Comparison of ENCODE assay signal across 24 cellular contexts in the genomic region with DNA sequence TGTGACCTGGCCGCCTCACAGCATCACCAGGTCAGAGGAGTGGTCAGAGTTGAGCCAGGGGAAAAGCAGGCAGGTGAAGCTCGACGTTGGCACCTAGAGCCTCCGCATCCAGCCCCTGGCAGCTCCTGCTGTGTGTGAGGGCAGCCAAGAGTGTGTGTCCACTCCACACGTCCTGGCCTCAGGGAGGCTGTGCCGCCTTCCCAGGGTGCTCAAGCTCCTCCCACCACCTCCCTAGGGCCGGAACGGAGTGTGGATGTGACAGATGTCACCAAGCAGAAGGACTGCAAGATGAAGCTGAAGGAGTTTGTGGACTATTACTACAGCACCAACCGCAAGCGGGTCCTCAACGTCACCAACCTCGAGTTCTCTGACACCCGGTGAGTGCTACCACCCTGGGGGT.
DNase-seq lines count a peak whose midpoint lies in the region; ATAC-seq and TF ChIP-seq lines count a peak whose summit lies in the region.
"Had no signal": no experiment of that assay in that cellular context is flagged by ENCODE, and none has a peak within 500 bp of the region (broad histone marks: within the 10 kb centered on the region; RNA-seq: fewer than 3 reads in every experiment).

No MANE protein-coding gene starts in this region.

- H3K27ac ChIP-seq in RWPE2 (ENCODE audit: poor library complexity, severe bottlenecking) (no peak overlapping the region), sigmoid colon (no peak overlapping the region)
- H3K27ac ChIP-seq: ascending aorta, epithelial cell of prostate, left lung, neutrophil, skin epidermis, vagina had no signal

- H3K36me3 ChIP-seq in RWPE2 (ENCODE audit: low read depth): peaks cover 17% of the 10 kb centered on the region
- peaks cover 25 to 94% (median 39%) of the 10 kb centered on the region in 4 donors for H3K36me3 ChIP-seq in sigmoid colon

- H3K9me3 ChIP-seq in RWPE2 (ENCODE audit: severe bottlenecking) (no peaks in the 10 kb centered on the region), sigmoid colon (no peaks in the 10 kb centered on the region)
- H3K9me3 ChIP-seq: ascending aorta, Caco-2, left lung, neutrophil, vagina had no signal

- no peak for TF ChIP-seq POLR2A in sigmoid colon (IDR thresholded peaks at IDR 0.05)

- H3K27me3 ChIP-seq in RWPE2 (ENCODE audit: insufficient read depth, poor library complexity, severe bottlenecking) (no peaks in the 10 kb centered on the region), sigmoid colon (no peaks in the 10 kb centered on the region)
- H3K27me3 ChIP-seq: ascending aorta, left lung, neutrophil, vagina had no signal

- WGBS in sigmoid colon, 2 donors: 95 to 97% methylated on average over 13 of the region's 13 CpGs

- TF ChIP-seq CTCF in RWPE2 (IDR thresholded peaks at IDR 0.05; ENCODE audit: poor library complexity, severe bottlenecking) (no peak), sigmoid colon (IDR thresholded peaks at IDR 0.05) (no peak)

- DNase-seq in activated T-cell treated with anti-CD3 and anti-CD28 coated beads, Interleukin-2, amount 50 U/mL, for 1 hour: peak; percentile 8
- no peak for DNase-seq in activated T-cell treated with anti-CD3 and anti-CD28 coated beads for 4 hours
- peak; percentile 49 for DNase-seq in RWPE2 (ENCODE audit: low spot score)
- DNase-seq in islet precursor cell: peak; percentile 23
- DNase-seq in sigmoid colon: peak; percentile 53
- DNase-seq in OCI-M1 (lab: John Stamatoyannopoulos, UW): no peak
- DNase-seq in DMS114 treated with DMSO at 0.1 percent for 48 hours (lab: John Stamatoyannopoulos, UW; ENCODE audit: unreplicated experiment): no peak
- no peak for DNase-seq in RPMI8226
- DNase-seq: activated CD4-positive, alpha-beta T cell treated with anti-CD3 and anti-CD28 coated beads for 4 hours; activated naive CD8-positive, alpha-beta T cell treated with anti-CD3 and anti-CD28 coated beads for 36 hours; DMS79 treated with DMSO at 0.1 percent for 48 hours; effector CD8-positive, alpha-beta T cell; GF-D8; NCI-H82; stimulated activated naive CD4-positive, alpha-beta T cell treated with Interleukin-2 at 50 U/mL for 16 hours; SW 1271 had no signal

- H3K4me3 ChIP-seq in RWPE2 (ENCODE audit: severe bottlenecking) (no peak overlapping the region), sigmoid colon (no peak overlapping the region)
- H3K4me3 ChIP-seq: ascending aorta, GM23338, left lung, skin epidermis, vagina had no signal

- ATAC-seq in RWPE2 (ENCODE audit: low read depth): no peak
- ATAC-seq: GM23338, left lung had no signal

- intact Hi-C loops in sigmoid colon (cut with DNase I): no loop called here

- H3K4me1 ChIP-seq in RWPE2 (ENCODE audit: insufficient read depth, poor library complexity, severe bottlenecking) (no peaks in the 10 kb centered on the region), sigmoid colon (peaks cover 0 to 1% (median under 1%) of the 10 kb centered on the region in 4 donors)
- H3K4me1 ChIP-seq: ascending aorta, Caco-2, left lung, vagina had no signal

- no peak for TF ChIP-seq EP300 in sigmoid colon (IDR thresholded peaks at IDR 0.05)

Comparison
In these comparisons a context has a peak if more than half of its experiments do, and no peak if none do; other contexts are left out.
1. DNase-seq: peak in activated T-cell treated with anti-CD3 and anti-CD28 coated beads, Interleukin-2, amount 50 U/mL, for 1 hour (single experiment), RWPE2 (single experiment), islet precursor cell (single experiment) and sigmoid colon (single experiment); none in activated T-cell treated with anti-CD3 and anti-CD28 coated beads for 4 hours (single experiment), OCI-M1 (single experiment), DMS114 treated with DMSO at 0.1 percent for 48 hours (single experiment) and RPMI8226 (single experiment).